In genomic region chr4:138330531-138330930, GRCh38 we compare ENCODE assay signal across 15 cellular contexts.
DNase-seq lines count a peak whose midpoint lies in the region; TF ChIP-seq lines count a peak whose summit lies in the region.
"Had no signal": no experiment of that assay in that cellular context is flagged by ENCODE, and none has a peak within 500 bp of the region (broad histone marks: within the 10 kb centered on the region; RNA-seq: fewer than 3 reads in every experiment).

No MANE protein-coding gene starts in this region.

- H3K27me3 ChIP-seq in prostate gland (replicated peaks; ENCODE audit: insufficient read depth) (no peaks in the 10 kb centered on the region), BE2C (no peaks in the 10 kb centered on the region), breast epithelium (no peaks in the 10 kb centered on the region)

- no peak for TF ChIP-seq CTCF in LNCaP clone FGC (IDR thresholded peaks at IDR 0.05; ENCODE audit: control insufficient read depth, extremely low read depth, insufficient read depth)
- TF ChIP-seq CTCF in prostate gland (IDR thresholded peaks at IDR 0.05): no peak
- TF ChIP-seq CTCF in BE2C (IDR thresholded peaks at IDR 0.05; ENCODE audit: low read depth, low read length): no peak
- no peak for TF ChIP-seq CTCF in breast epithelium (IDR thresholded peaks at IDR 0.05)

- H3K4me3 ChIP-seq in LNCaP clone FGC (ENCODE audit: low read depth, low read length) (no peak overlapping the region), prostate gland (no peak overlapping the region), BE2C (ENCODE audit: low read depth, low read length) (no peak overlapping the region), breast epithelium (no peak overlapping the region)

- H3K36me3 ChIP-seq in prostate gland (no peaks in the 10 kb centered on the region), BE2C (no peaks in the 10 kb centered on the region), breast epithelium (no peaks in the 10 kb centered on the region)

- TF ChIP-seq POLR2A in prostate gland (IDR thresholded peaks at IDR 0.05): no peak
- no peak for TF ChIP-seq POLR2A in breast epithelium (IDR thresholded peaks at IDR 0.05)

- WGBS in prostate gland: 20% methylated on average over 2 of the region's 2 CpGs

- no peak overlapping the region for H3K27ac ChIP-seq in prostate gland
- H3K27ac ChIP-seq in breast epithelium: no peak overlapping the region

- H3K9me3 ChIP-seq in prostate gland: no peaks in the 10 kb centered on the region
- no peaks in the 10 kb centered on the region for H3K9me3 ChIP-seq in BE2C
- H3K9me3 ChIP-seq in breast epithelium: no peaks in the 10 kb centered on the region

- H3K4me1 ChIP-seq in prostate gland (replicated peaks) (peaks cover 6% of the 10 kb centered on the region), BE2C (peaks cover 3% of the 10 kb centered on the region; the same call in 1 of the 2 replicates), breast epithelium (no peaks in the 10 kb centered on the region)

- DNase-seq in NCI-H2029 (lab: John Stamatoyannopoulos, UW) (peak; percentile 21), NCI-H2029 treated with DMSO at 0.1 percent for 48 hours (lab: John Stamatoyannopoulos, UW) (no peak), LNCaP clone FGC (ENCODE audit: low read depth) (peak; percentile 89), fibroblast of peridontal ligament (ENCODE audit: extremely low read depth) (peak; percentile 23), prostate gland (ENCODE audit: low spot score) (peak; percentile 20), BE2C (no peak), breast epithelium (ENCODE audit: low spot score in 2 of 2) (no peak), cardiac septum (ENCODE audit: low spot score) (no peak)
- DNase-seq: C1 segment of cervical spinal cord, H7, MM.1S, NCI-H1092 treated with DMSO at 0.1 percent for 48 hours, NCI-H2107, NCI-H345, NCI-H748 treated with DMSO at 0.1 percent for 48 hours had no signal

- intact Hi-C loops in prostate gland (cut with DNase I) (no loop called here), breast epithelium (cut with DNase I; ENCODE audit: low total_unique reads) (no loop called here), cardiac septum (cut with DNase I) (no loop called here)

Comparison
In these comparisons a context has a peak if more than half of its experiments do, and no peak if none do; other contexts are left out.
1. DNase-seq: peak in NCI-H2029 (single experiment), LNCaP clone FGC (single experiment), fibroblast of peridontal ligament (single experiment) and prostate gland (single experiment); none in NCI-H2029 treated with DMSO at 0.1 percent for 48 hours (single experiment), BE2C (single experiment), breast epithelium (0 of 2) and cardiac septum (single experiment).